In the genomic region with DNA sequence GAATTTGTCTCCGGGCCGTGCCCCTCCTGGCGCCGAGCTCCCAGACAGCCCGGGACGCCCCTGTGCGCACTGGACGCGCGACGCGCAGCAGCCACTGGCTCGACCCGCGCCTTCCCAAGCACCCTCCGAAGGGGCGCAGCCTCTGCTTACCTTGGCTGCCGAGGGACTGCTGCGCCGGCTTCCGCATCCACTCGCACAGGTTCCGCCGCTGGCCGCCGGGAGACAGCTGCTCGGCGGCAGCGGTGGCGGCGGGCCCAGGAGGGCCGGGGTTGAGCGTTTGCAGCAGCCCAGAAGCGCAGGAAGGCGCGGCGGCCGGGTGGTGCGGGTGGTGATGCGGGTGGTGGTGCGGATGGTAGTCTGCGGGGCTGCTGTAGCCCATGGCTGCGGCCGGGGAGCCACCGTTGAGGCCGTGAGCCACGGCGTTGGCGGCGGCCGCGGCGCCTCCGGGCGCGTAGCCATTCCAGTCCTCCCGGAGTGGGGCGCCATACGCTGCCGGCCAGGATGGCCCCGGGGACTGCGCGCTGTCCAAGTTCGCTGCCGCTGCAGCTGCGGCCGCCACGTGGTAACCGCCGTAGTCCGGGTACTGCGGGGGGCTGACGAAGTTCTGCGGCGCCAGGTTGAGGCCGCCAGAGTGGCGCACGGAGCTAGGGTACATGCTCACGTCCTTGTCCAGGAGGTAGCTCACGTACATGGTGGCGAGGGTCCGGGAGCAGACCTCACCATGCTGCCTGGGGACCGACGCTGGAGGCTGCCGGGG, we compare ENCODE assay signal across 13 cellular contexts. TPM values are rescaled to one million over a fixed set of nuclear protein-coding genes. Genes with fewer than 3 reads are reported as not detected.
DNase-seq lines count a peak whose midpoint lies in the region; ATAC-seq, FAIRE-seq and TF ChIP-seq lines count a peak whose summit lies in the region.
"Had no signal": no experiment of that assay in that cellular context is flagged by ENCODE, and none has a peak within 500 bp of the region (broad histone marks: within the 10 kb centered on the region; RNA-seq: fewer than 3 reads in every experiment).

No MANE protein-coding gene starts in this region.

- peak overlapping the region; percentile 96 for H3K4me2 ChIP-seq in A549

- peaks cover 36% of the 10 kb centered on the region for H3K4me1 Mint-ChIP-seq in activated B cell treated with CpG ODN at 0.5 μM for 24 hours

- H3K36me3 ChIP-seq in HEK293 (ENCODE audit: control insufficient read depth in 2 of 2, insufficient read depth in 1 of 2, low read length in 2 of 2) = peaks cover 0 to 14% of the 10 kb centered on the region in 2 experiments; a peak in 2 of 3 replicates
- H3K36me3 ChIP-seq in mesodermal cell (ENCODE audit: control insufficient read depth, insufficient read depth, low read length) = no peaks in the 10 kb centered on the region

- H3K36me3 Mint-ChIP-seq in activated B cell treated with CpG ODN at 0.5 μM for 24 hours (ENCODE audit: low read depth) = no peaks in the 10 kb centered on the region

- H3K9me3 Mint-ChIP-seq in activated B cell treated with CpG ODN at 0.5 μM for 24 hours = no peaks in the 10 kb centered on the region
- H3K9me3 Mint-ChIP-seq: activated naive CD4-positive, alpha-beta T cell treated with anti-CD3 and anti-CD28 coated beads, Interleukin-2, amount 50 U/mL, for 72 hours had no signal

- H3K4me3 Mint-ChIP-seq in activated B cell treated with CpG ODN at 0.5 μM for 24 hours = peak overlapping the region; percentile 28

- no peak for TF ChIP-seq CTCF in A549 (IDR thresholded peaks at IDR 0.05)
- TF ChIP-seq CTCF in HEK293 (tag by site-specific recombination; IDR thresholded peaks at IDR 0.05) = peak; percentile 86
- TF ChIP-seq CTCF in activated B cell treated with CpG ODN at 0.5 μM for 24 hours (IDR thresholded peaks at IDR 0.05) = no peak
- TF ChIP-seq CTCF in foreskin keratinocyte (conservative IDR thresholded peaks at IDR 0.05) = no peak

- intact Hi-C loops in activated B cell treated with CpG ODN at 0.5 μM for 24 hours (cut with micrococcal nuclease) = loop anchor here (1.0 to 2.0 kb wide), 2 partner anchors 11 to 14 kb away; no protein-coding TSS in a partner anchor

- 0% methylated on average over 1 of the region's 85 CpGs for whole genome bisulfite sequencing in A549 (ENCODE audit: missing lambda C conversion rate)
- 1% methylated on average over 74 to 77 of the region's 85 CpGs for WGBS in mesodermal cell (ENCODE audit: insufficient coverage in 2 of 2), 2 experiments

- no peak for TF ChIP-seq POLR2A in A549 (IDR thresholded peaks at IDR 0.05; ENCODE audit: low read length)

- H3K4me3 ChIP-seq in A549 (peak overlapping the region; percentile 56), HEK293 (ENCODE audit: low read depth, low read length) (peak overlapping the region; percentile 47), mesodermal cell (ENCODE audit: extremely low read depth, insufficient read depth, low read length, poor library complexity, severe bottlenecking) (peak overlapping the region; percentile 38)

- H3K4me1 ChIP-seq in A549 (no peaks in the 10 kb centered on the region), HEK293 (ENCODE audit: control insufficient read depth, insufficient read depth, low read length) (no peaks in the 10 kb centered on the region), mesodermal cell (ENCODE audit: control insufficient read depth, insufficient read depth, low read length, poor library complexity, severe bottlenecking) (peaks cover 18% of the 10 kb centered on the region), foreskin keratinocyte (no peaks in the 10 kb centered on the region)

- DNase-seq in A549 (ENCODE audit: low read depth in 1 of 2, low spot score in 1 of 2) (peak in 1 of 2 experiments; percentile 36), activated B cell treated with CpG ODN at 0.5 μM for 24 hours (no peak), foreskin keratinocyte (no peak), activated T-cell treated with anti-CD3 and anti-CD28 coated beads for 4 hours (no peak)
- no peak for DNase-seq in activated effector memory CD4-positive, alpha-beta T cell treated with anti-CD3 and anti-CD28 coated beads, Interleukin-2, amount 50 U/mL, for 16 hours

- POLR2A ChIA-PET in A549 (lab: Yijun Ruan, JAX) = interaction anchor here (1.6 kb wide), 1 partner anchor 14 kb away, joined by 7 read pairs; no protein-coding TSS in a partner anchor
- POLR2A ChIA-PET in HEK293 (lab: Yijun Ruan, JAX) = no interaction called here
- POLR2A ChIA-PET in activated B cell treated with CpG ODN at 0.5 μM for 24 hours (lab: Charles Lee) = no interaction called here

- ATAC-seq in A549 (peak; percentile 61 to 87), activated B cell treated with CpG ODN at 0.5 μM for 24 hours (ENCODE audit: low read depth) (no peak), GM18502 (IDR thresholded peaks at IDR 0.05; ENCODE audit: poor library complexity, unreplicated experiment) (no peak), foreskin keratinocyte (no peak)

- TF ChIP-seq EP300 in A549 (IDR thresholded peaks at IDR 0.05) = no peak

- peaks cover 70% of the 10 kb centered on the region for H3K27me3 Mint-ChIP-seq in activated B cell treated with CpG ODN at 0.5 μM for 24 hours

- H3K9me3 ChIP-seq in A549 (no peaks in the 10 kb centered on the region), HEK293 (ENCODE audit: control insufficient read depth, insufficient read depth, low read depth, low read length) (no peaks in the 10 kb centered on the region), mesodermal cell (ENCODE audit: control insufficient read depth, low read length) (no peaks in the 10 kb centered on the region)

- TF ChIP-seq RAD21 in A549 (conservative IDR thresholded peaks at IDR 0.05 in 1 of 2, IDR thresholded peaks at IDR 0.05 in 1 of 2) = no peak

- CTCF ChIA-PET in A549 (lab: Yijun Ruan, JAX) = interaction anchor here (0.7 to 6.3 kb wide), 8 partner anchors 15 to 1021 kb away, joined by 3 to 32 read pairs (median 6); no protein-coding TSS in a partner anchor
- CTCF ChIA-PET in HEK293 (lab: Yijun Ruan, JAX) = interaction anchor here (1.0 to 1.3 kb wide), 4 partner anchors 10 to 142 kb away, joined by 3 to 5 read pairs (median 4); no protein-coding TSS in a partner anchor
- CTCF ChIA-PET in activated B cell treated with CpG ODN at 0.5 μM for 24 hours (lab: Charles Lee) = interaction anchor here (1.1 to 3.0 kb wide), 3 partner anchors 8 to 142 kb away, joined by 3 to 10 read pairs (median 3); no protein-coding TSS in a partner anchor

- peaks cover 100% of the 10 kb centered on the region for H3K27me3 ChIP-seq in foreskin keratinocyte

- FAIRE-seq in A549 (lab: Jason Lieb, UNC) = no peak

- no peak overlapping the region for H3K27ac Mint-ChIP-seq in activated B cell treated with CpG ODN at 0.5 μM for 24 hours

- H3K27ac ChIP-seq in A549 (peak overlapping the region; percentile 36 to 79; a peak in 4 of 6 replicates), HEK293 (ENCODE audit: extremely low read depth, low read depth, low read length) (peak overlapping the region; percentile 81; the same call in 1 of the 2 replicates), mesodermal cell (ENCODE audit: low read depth, low read length, severe bottlenecking) (no peak overlapping the region), foreskin keratinocyte (no peak overlapping the region)

TF ChIP-seq in A549, 52 proteins besides CTCF, POLR2A, EP300 and RAD21:
- TF ChIP-seq, protein P1, sequence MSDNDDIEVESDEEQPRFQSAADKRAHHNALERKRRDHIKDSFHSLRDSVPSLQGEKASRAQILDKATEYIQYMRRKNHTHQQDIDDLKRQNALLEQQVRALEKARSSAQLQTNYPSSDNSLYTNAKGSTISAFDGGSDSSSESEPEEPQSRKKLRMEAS (IDR thresholded peaks at IDR 0.05) = 0 out of 2 replicates have a peak, but pooled peaks have one; percentile 29
- peak; percentile 59; the same call in 1 of the 2 replicates for TF ChIP-seq HDAC2 (IDR thresholded peaks at IDR 0.05)
- no peak for TF ChIP-seq ESRRA (IDR thresholded peaks at IDR 0.05; ENCODE audit: borderline replicate concordance, low read length)

TF ChIP-seq in HEK293, 187 proteins besides CTCF, POLR2A, EP300 and RAD21 (continues in another document):
- TF ChIP-seq ZNF121 (tag by site-specific recombination; IDR thresholded peaks at IDR 0.05) = no peak
- no peak for TF ChIP-seq BCL11A (tag by site-specific recombination; IDR thresholded peaks at IDR 0.05; ENCODE audit: low read depth)
- no peak for TF ChIP-seq ZNF404 (tag by site-specific recombination; IDR thresholded peaks at IDR 0.05)

RNA-seq across cellular contexts. Expression of gene CDX2, which starts 0.6 kb away (rescaled TPM):
- polyA plus RNA-seq in A549 (2011; rRNA removed) = 0.14 and 0.17 TPM in 2 replicates
- polyA plus RNA-seq in A549 (2012; cell fraction: cytosol; rRNA removed) = 0.75 and 0.87 TPM in 2 replicates
- 0.78 and 1.0 TPM in 2 replicates for polyA plus RNA-seq in A549 (2012; cell fraction: nucleus; rRNA removed)
- 0.19 to 0.34 TPM (median 0.20 TPM) in 3 replicates for polyA plus RNA-seq in A549 (2017; fragmentation: RNase III; extraction: RNeasy Plus Mini Kit Qiagen cat#74134 plus additional on column Dnase treatment)
- 0.29 TPM in 1 of 2 replicates, not detected in the other for polyA minus RNA-seq in A549 (2011; rRNA and poly(A)+ RNA removed)
- total RNA-seq in activated B cell treated with CpG ODN at 0.5 μM for 24 hours = not detected in 2 replicates
- polyA plus RNA-seq in mesodermal cell (2013, experiment 1 of 2) = 16.1 TPM
- 22.0 TPM for polyA plus RNA-seq in mesodermal cell (2013, experiment 2 of 2)
- not detected in 2 replicates for total RNA-seq in foreskin keratinocyte
- polyA plus RNA-seq in foreskin keratinocyte = not detected in 2 replicates
- total RNA-seq: activated naive CD4-positive, alpha-beta T cell treated with anti-CD3 and anti-CD28 coated beads, Interleukin-2, amount 50 U/mL, for 72 hours; HT1080; liver; temporal lobe had no signal
- polyA plus RNA-seq: CD14-positive monocyte, liver had no signal

RNA-seq across cellular contexts. Expression of gene URAD, which starts 20.0 kb away (rescaled TPM):
- polyA plus RNA-seq in A549 (2011; rRNA removed) (not detected in 2 replicates), A549 (2017; fragmentation: RNase III; extraction: RNeasy Plus Mini Kit Qiagen cat#74134 plus additional on column Dnase treatment) (not detected in 3 replicates), foreskin keratinocyte (not detected in 2 replicates)
- polyA plus RNA-seq in A549 (2012; cell fraction: cytosol; rRNA removed) = not detected in 2 replicates
- polyA plus RNA-seq in A549 (2012; cell fraction: nucleus; rRNA removed) = not detected in 2 replicates
- 0.25 TPM in 1 of 2 replicates, not detected in the other for polyA minus RNA-seq in A549 (2011; rRNA and poly(A)+ RNA removed)
- total RNA-seq in activated B cell treated with CpG ODN at 0.5 μM for 24 hours (not detected in 2 replicates), foreskin keratinocyte (not detected in 2 replicates)
- 3.4 TPM for polyA plus RNA-seq in mesodermal cell (2013, experiment 1 of 2)
- polyA plus RNA-seq in mesodermal cell (2013, experiment 2 of 2) = 4.1 TPM
- total RNA-seq: activated naive CD4-positive, alpha-beta T cell treated with anti-CD3 and anti-CD28 coated beads, Interleukin-2, amount 50 U/mL, for 72 hours; HT1080; liver; temporal lobe had no signal
- polyA plus RNA-seq: CD14-positive monocyte, liver had no signal

RNA-seq across cellular contexts. Expression of gene PDX1, which starts 48.7 kb away (rescaled TPM):
- polyA plus RNA-seq in A549 (2011; rRNA removed) = 0.04 and 0.06 TPM in 2 replicates
- 0.08 and 0.09 TPM in 2 replicates for polyA plus RNA-seq in A549 (2012; cell fraction: cytosol; rRNA removed)
- polyA plus RNA-seq in A549 (2012; cell fraction: nucleus; rRNA removed) = 0.14 and 0.15 TPM in 2 replicates
- polyA plus RNA-seq in A549 (2017; fragmentation: RNase III; extraction: RNeasy Plus Mini Kit Qiagen cat#74134 plus additional on column Dnase treatment) = 0.03 to 0.05 TPM (median 0.04 TPM) in 3 replicates
- not detected in 2 replicates for polyA minus RNA-seq in A549 (2011; rRNA and poly(A)+ RNA removed)
- total RNA-seq in activated B cell treated with CpG ODN at 0.5 μM for 24 hours = not detected in 2 replicates
- not detected for polyA plus RNA-seq in mesodermal cell (2013, experiment 1 of 2)
- polyA plus RNA-seq in mesodermal cell (2013, experiment 2 of 2) = not detected
- not detected in 2 replicates for total RNA-seq in foreskin keratinocyte
- not detected in 2 replicates for polyA plus RNA-seq in foreskin keratinocyte
- total RNA-seq: activated naive CD4-positive, alpha-beta T cell treated with anti-CD3 and anti-CD28 coated beads, Interleukin-2, amount 50 U/mL, for 72 hours; HT1080; temporal lobe had no signal
- polyA plus RNA-seq: CD14-positive monocyte had no signal

Comparison
In these comparisons a context has a peak if more than half of its experiments do, and no peak if none do; other contexts are left out.
1. ATAC-seq: peak in A549 (2 of 2); none in activated B cell treated with CpG ODN at 0.5 μM for 24 hours (single experiment), GM18502 (single experiment) and foreskin keratinocyte (single experiment).
2. H3K27ac ChIP-seq: peak in A549 (2 of 2) and HEK293 (single experiment); none in mesodermal cell (single experiment) and foreskin keratinocyte (single experiment).
3. Of the 5 proteins assayed by ChIP-seq in both HEK293 and A549: peak only in HEK293: CTCF, PBX3 and REST; only in A549: none; in both: none; in neither: 2.
4. Peak in every context shown above with its lines, with median percentiles within 50 percentile points of each other: H3K4me3 ChIP-seq.